ENCODE assay signal across 9 cellular contexts in the genomic region with DNA sequence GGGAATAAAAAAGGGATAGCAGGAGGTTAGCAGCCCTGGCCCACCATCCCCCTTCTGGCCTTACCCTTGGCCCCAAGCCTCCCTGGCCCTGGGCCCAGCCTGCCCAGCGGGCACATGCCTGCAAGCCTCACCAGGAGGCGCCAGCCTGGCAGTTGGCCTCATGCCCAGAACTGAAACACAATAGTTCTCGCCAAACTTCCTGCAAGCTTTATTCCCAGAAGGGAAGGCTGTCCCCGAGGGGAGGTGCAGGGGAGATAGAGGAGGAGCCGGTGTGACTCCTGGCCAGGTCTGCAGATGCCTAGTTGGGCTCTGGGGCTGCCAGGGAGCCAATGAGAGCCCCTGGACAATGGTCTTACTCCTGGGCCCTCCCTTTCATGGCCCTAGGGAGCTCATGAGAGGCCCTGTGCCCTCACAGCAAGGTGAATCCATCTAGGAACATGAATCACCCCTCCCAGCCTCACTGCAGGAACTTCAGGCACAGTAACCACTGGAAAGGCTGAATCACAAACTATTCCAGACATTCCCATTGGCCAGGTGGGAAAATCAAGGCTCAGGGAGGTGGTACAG. TPM values are rescaled to one million over a fixed set of nuclear protein-coding genes. Genes with fewer than 3 reads are reported as not detected.
A peak's percentile ranks its signal among the peaks of the same experiment; 100 is the strongest.
DNase-seq lines count a peak whose midpoint lies in the region; ATAC-seq and TF ChIP-seq lines count a peak whose summit lies in the region.
"Had no signal": no experiment of that assay in that cellular context is flagged by ENCODE, and none has a peak within 500 bp of the region (broad histone marks: within the 10 kb centered on the region; RNA-seq: fewer than 3 reads in every experiment).

No MANE protein-coding gene starts in this region.

- H3K27ac ChIP-seq in SJCRH30 (peak overlapping the region; percentile 41; the same call in 1 of the 2 replicates), psoas muscle (no peak overlapping the region), smooth muscle cell (ENCODE audit: low read depth) (no peak overlapping the region)

- H3F3A ChIP-seq in Loucy (ENCODE audit: low read depth), result no peaks in the 10 kb centered on the region
- H3F3A ChIP-seq in smooth muscle cell (ENCODE audit: low read depth), result no peaks in the 10 kb centered on the region

- intact Hi-C loops in psoas muscle (cut with DNase I), result no loop called here

- ATAC-seq in psoas muscle (peak; percentile 88 to 95 (median 90)), HG03354 (IDR thresholded peaks at IDR 0.05; ENCODE audit: poor library complexity, severe bottlenecking, unreplicated experiment) (no peak)
- ATAC-seq in stimulated activated naive B cell treated with anti-CD40 and anti-IgM and Interleukin-4, amounts not matched to agents 10 μg/mL and 1 μg/mL and 100 μg/mL, for 72 hours (replicated peaks), result no peak

- H3K36me3 ChIP-seq in Loucy (ENCODE audit: insufficient read depth, low read length), result no peaks in the 10 kb centered on the region
- H3K36me3 ChIP-seq in SJCRH30, result no peaks in the 10 kb centered on the region
- no peaks in the 10 kb centered on the region for H3K36me3 ChIP-seq in psoas muscle (ENCODE audit: insufficient read depth in 1 of 2, low read depth in 1 of 2)
- H3K36me3 ChIP-seq in smooth muscle cell (ENCODE audit: low read depth), result no peaks in the 10 kb centered on the region

- H2AFZ ChIP-seq in Loucy (ENCODE audit: low read length) (no peak overlapping the region), smooth muscle cell (ENCODE audit: low read depth) (no peak overlapping the region)

- no peaks in the 10 kb centered on the region for H4K20me1 ChIP-seq in Loucy (ENCODE audit: insufficient read depth, low read length, poor library complexity, severe bottlenecking)
- no peaks in the 10 kb centered on the region for H4K20me1 ChIP-seq in smooth muscle cell (ENCODE audit: low read depth)

- H3K4me3 ChIP-seq in AG10803 (ENCODE audit: low read length) (no peak overlapping the region), Loucy (ENCODE audit: low read length, poor library complexity, severe bottlenecking) (no peak overlapping the region), SJCRH30 (no peak overlapping the region), fibroblast of villous mesenchyme (ENCODE audit: low read depth, low read length) (no peak overlapping the region), psoas muscle (no peak overlapping the region), smooth muscle cell (no peak overlapping the region)

- H3K4me2 ChIP-seq in Loucy (ENCODE audit: low read depth, low read length, poor library complexity, severe bottlenecking), result peak overlapping the region; percentile 2
- H3K4me2 ChIP-seq in smooth muscle cell, result no peak overlapping the region

- no peaks in the 10 kb centered on the region for H3K9me3 ChIP-seq in Loucy (ENCODE audit: insufficient read depth, low read depth, low read length)
- no peaks in the 10 kb centered on the region for H3K9me3 ChIP-seq in SJCRH30 (replicated peaks)
- H3K9me3 ChIP-seq in psoas muscle, result no peaks in the 10 kb centered on the region
- no peaks in the 10 kb centered on the region for H3K9me3 ChIP-seq in smooth muscle cell (replicated peaks; ENCODE audit: low read depth)

- H3K4me1 ChIP-seq in Loucy (ENCODE audit: insufficient read depth, low read length, poor library complexity, severe bottlenecking) (peaks cover 18% of the 10 kb centered on the region), SJCRH30 (peaks cover 55% of the 10 kb centered on the region), psoas muscle (peaks cover 16% of the 10 kb centered on the region), smooth muscle cell (ENCODE audit: low read depth) (peaks cover 21% of the 10 kb centered on the region)

- 6 to 16% (median 11%) methylated on average over 5 of the region's 5 CpGs for WGBS in psoas muscle, 3 donors
- 74% methylated on average over 5 of the region's 5 CpGs for whole genome bisulfite sequencing in smooth muscle cell (ENCODE audit: low lambda C conversion rate)

- H3K79me2 ChIP-seq in Loucy (ENCODE audit: insufficient read depth, low read length), result no peaks in the 10 kb centered on the region
- no peaks in the 10 kb centered on the region for H3K79me2 ChIP-seq in smooth muscle cell (ENCODE audit: low read depth)

- no peaks in the 10 kb centered on the region for H3K9me3 Mint-ChIP-seq in stimulated activated naive B cell treated with anti-CD40 and anti-IgM and Interleukin-4, amounts not matched to agents 10 μg/mL and 1 μg/mL and 100 μg/mL, for 72 hours
- H3K9me3 Mint-ChIP-seq: dendritic cell treated with granulocyte-macrophage colony-stimulating factor and Interleukin-4, amounts not matched to agents 40 ng/mL and 50 ng/mL, for 4 days had no signal

- DNase-seq in AG10803 (ENCODE audit: low read depth), result peak; percentile 77
- DNase-seq in SJCRH30, result peak; percentile 97 to 98
- DNase-seq in fibroblast of villous mesenchyme (ENCODE audit: low read depth), result peak; percentile 36
- DNase-seq in psoas muscle, result peak; percentile 85 to 87
- DNase-seq in stimulated activated naive B cell treated with anti-CD40 and anti-IgM and Interleukin-4, amounts not matched to agents 10 μg/mL and 1 μg/mL and 100 μg/mL, for 72 hours, result no peak
- DNase-seq in smooth muscle cell (lab: John Stamatoyannopoulos, UW; ENCODE audit: unreplicated experiment), result no peak

- H3K9me2 ChIP-seq in Loucy (replicated peaks; ENCODE audit: low read depth, low read length), result no peaks in the 10 kb centered on the region

- H3K4me1 Mint-ChIP-seq in stimulated activated naive B cell treated with anti-CD40 and anti-IgM and Interleukin-4, amounts not matched to agents 10 μg/mL and 1 μg/mL and 100 μg/mL, for 72 hours, result peaks cover 5 to 9% of the 10 kb centered on the region in 2 donors

- H3K36me3 Mint-ChIP-seq in stimulated activated naive B cell treated with anti-CD40 and anti-IgM and Interleukin-4, amounts not matched to agents 10 μg/mL and 1 μg/mL and 100 μg/mL, for 72 hours, result no peaks in the 10 kb centered on the region

- peaks cover 34 to 43% of the 10 kb centered on the region in 2 donors for H3K27me3 Mint-ChIP-seq in stimulated activated naive B cell treated with anti-CD40 and anti-IgM and Interleukin-4, amounts not matched to agents 10 μg/mL and 1 μg/mL and 100 μg/mL, for 72 hours

- H3K27me3 ChIP-seq in Loucy (ENCODE audit: insufficient read depth, low read length, poor library complexity, severe bottlenecking) (no peaks in the 10 kb centered on the region), SJCRH30 (no peaks in the 10 kb centered on the region), psoas muscle (ENCODE audit: insufficient read depth in 3 of 3, low read length in 2 of 3) (peaks cover 0 to 5% (median 1%) of the 10 kb centered on the region in 3 donors), smooth muscle cell (ENCODE audit: low read depth) (no peaks in the 10 kb centered on the region)

- peak; percentile 54 for TF ChIP-seq CTCF in AG10803 (conservative IDR thresholded peaks at IDR 0.05; ENCODE audit: low read length)
- peak; percentile 74 for TF ChIP-seq CTCF in Loucy (conservative IDR thresholded peaks at IDR 0.05; ENCODE audit: low read length)
- TF ChIP-seq CTCF in fibroblast of villous mesenchyme (IDR thresholded peaks at IDR 0.05; ENCODE audit: insufficient read depth, low read depth, low read length), result peak; percentile 19
- peak; percentile 52 for TF ChIP-seq CTCF in psoas muscle (IDR thresholded peaks at IDR 0.05)
- no peak for TF ChIP-seq CTCF in smooth muscle cell (IDR thresholded peaks at IDR 0.05; ENCODE audit: borderline replicate concordance, insufficient read depth, poor library complexity, severe bottlenecking)

- H3K27ac Mint-ChIP-seq in stimulated activated naive B cell treated with anti-CD40 and anti-IgM and Interleukin-4, amounts not matched to agents 10 μg/mL and 1 μg/mL and 100 μg/mL, for 72 hours, result no peak overlapping the region
- H3K27ac Mint-ChIP-seq: dendritic cell treated with granulocyte-macrophage colony-stimulating factor and Interleukin-4, amounts not matched to agents 40 ng/mL and 50 ng/mL, for 4 days had no signal

- no peak overlapping the region for H3K4me3 Mint-ChIP-seq in stimulated activated naive B cell treated with anti-CD40 and anti-IgM and Interleukin-4, amounts not matched to agents 10 μg/mL and 1 μg/mL and 100 μg/mL, for 72 hours
- H3K4me3 Mint-ChIP-seq: dendritic cell treated with granulocyte-macrophage colony-stimulating factor and Interleukin-4, amounts not matched to agents 40 ng/mL and 50 ng/mL, for 4 days had no signal

- H3K9ac ChIP-seq in Loucy (ENCODE audit: low read depth, low read length, poor library complexity, severe bottlenecking) (no peak overlapping the region), smooth muscle cell (ENCODE audit: low read depth) (no peak overlapping the region)

RNA-seq across cellular contexts. Expression of a gene that starts 4.0 kb away (rescaled TPM):
- total RNA-seq in SJCRH30 (2014; rRNA removed; shearing (Covaris generic)), result 0.38 and 1.2 TPM in 2 replicates
- total RNA-seq in fibroblast of villous mesenchyme (0.86 and 1.9 TPM in 2 replicates), psoas muscle (not detected), smooth muscle cell (2.1 and 3.8 TPM in 2 replicates)
- polyA plus RNA-seq in psoas muscle (under 1 TPM in 2 of 3 donors, not detected in 1; 0.01 to 0.03 TPM), smooth muscle cell (5.8 and 10.0 TPM in 2 replicates)

RNA-seq across cellular contexts. Expression of a gene that starts 37.5 kb away (rescaled TPM):
- 67.8 and 94.4 TPM in 2 replicates for total RNA-seq in SJCRH30 (2014; rRNA removed; shearing (Covaris generic))
- total RNA-seq in fibroblast of villous mesenchyme (52.7 and 64.4 TPM in 2 replicates), psoas muscle (not detected), smooth muscle cell (111 and 124 TPM in 2 replicates)
- polyA plus RNA-seq in psoas muscle (under 1 TPM in 1 of 3 donors, not detected in 2; 0.05 TPM), smooth muscle cell (237 and 253 TPM in 2 replicates)

Comparison
In these comparisons a context has a peak if more than half of its experiments do, and no peak if none do; other contexts are left out.
1. DNase-seq: peak in AG10803 (single experiment), SJCRH30 (2 of 2), fibroblast of villous mesenchyme (single experiment) and psoas muscle (2 of 2); none in stimulated activated naive B cell treated with anti-CD40 and anti-IgM and Interleukin-4, amounts not matched to agents 10 μg/mL and 1 μg/mL and 100 μg/mL, for 72 hours (single experiment) and smooth muscle cell (single experiment).
2. ATAC-seq: peak in psoas muscle (4 of 4); none in stimulated activated naive B cell treated with anti-CD40 and anti-IgM and Interleukin-4, amounts not matched to agents 10 μg/mL and 1 μg/mL and 100 μg/mL, for 72 hours (0 of 2) and HG03354 (single experiment).
3. RNA of a gene that starts 37.5 kb away (total RNA-seq): 111 to 124 TPM in smooth muscle cell, 67.8 to 94.4 TPM in SJCRH30 and 52.7 to 64.4 TPM in fibroblast of villous mesenchyme; not detected in psoas muscle; every median in the first group is over 10 times any median in the second.